ENCODE assay signal across 16 cellular contexts in the genomic region with DNA sequence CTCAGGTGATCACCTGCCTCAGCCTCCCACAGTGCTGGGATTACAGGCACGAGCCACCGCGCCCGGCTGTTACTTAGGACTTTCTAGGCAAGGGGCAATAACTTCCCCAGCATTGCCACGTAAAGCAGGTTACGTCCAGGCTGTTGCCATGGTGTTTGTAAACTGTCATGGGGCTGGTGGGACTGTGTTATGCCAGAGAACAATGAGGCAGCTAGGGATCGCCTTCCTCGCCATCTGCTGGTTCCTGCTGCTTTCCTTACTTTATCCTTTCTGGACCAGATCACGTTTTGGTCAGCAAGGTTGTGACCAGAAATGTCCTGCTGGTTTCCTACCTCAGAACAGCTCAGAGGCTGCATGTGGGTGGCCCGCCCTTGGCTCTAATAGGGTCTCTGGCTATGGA. TPM values are rescaled to one million over a fixed set of nuclear protein-coding genes. Genes with fewer than 3 reads are reported as not detected.
DNase-seq lines count a peak whose midpoint lies in the region; ATAC-seq and TF ChIP-seq lines count a peak whose summit lies in the region.
"Had no signal": no experiment of that assay in that cellular context is flagged by ENCODE, and none has a peak within 500 bp of the region (broad histone marks: within the 10 kb centered on the region; RNA-seq: fewer than 3 reads in every experiment).

No MANE protein-coding gene starts in this region.

- peaks cover 16% of the 10 kb centered on the region for H3K27me3 ChIP-seq in SK-N-SH (ENCODE audit: insufficient read depth)

- H3K9me2 ChIP-seq in SK-N-SH: no peaks in the 10 kb centered on the region

- no peaks in the 10 kb centered on the region for H3K36me3 ChIP-seq in SK-N-SH (replicated peaks in 1 of 2; ENCODE audit: control insufficient read depth in 1 of 2, insufficient read depth in 2 of 2, low read length in 1 of 2)

- no peak for TF ChIP-seq CTCF in SK-N-SH (IDR thresholded peaks at IDR 0.05)

- H2AFZ ChIP-seq in SK-N-SH (ENCODE audit: low read depth): no peak overlapping the region

- H3F3A ChIP-seq in SK-N-SH (replicated peaks; ENCODE audit: insufficient read depth): no peaks in the 10 kb centered on the region

- H4K20me1 ChIP-seq in SK-N-SH (ENCODE audit: insufficient read depth): no peaks in the 10 kb centered on the region

- H3K4me3 ChIP-seq in SK-N-SH (ENCODE audit: low read depth in 2 of 2, low read length in 1 of 2): no peak overlapping the region
- H3K4me3 ChIP-seq: A549 had no signal

- POLR2A ChIA-PET in SK-N-SH (lab: Yijun Ruan, JAX): no interaction called here

- ATAC-seq in SK-N-SH treated with all-trans-retinoic acid at 6 μM for 48 hours: no peak
- no peak for ATAC-seq in GM18520 (IDR thresholded peaks at IDR 0.05; ENCODE audit: unreplicated experiment)
- ATAC-seq: A549, HepG2 had no signal

- TF ChIP-seq EP300 in SK-N-SH (IDR thresholded peaks at IDR 0.05; ENCODE audit: borderline replicate concordance in 1 of 2, low read depth in 1 of 2, low read length in 1 of 2): no peak

- peaks cover 0 to 9% of the 10 kb centered on the region in 2 experiments; a peak in 1 of 4 replicates for H3K4me1 ChIP-seq in SK-N-SH (ENCODE audit: control insufficient read depth in 1 of 2, insufficient read depth in 2 of 2, low read depth in 1 of 2, low read length in 1 of 2)
- H3K4me1 ChIP-seq: A549 had no signal

- CTCF ChIA-PET in SK-N-SH (lab: Yijun Ruan, JAX): interaction anchor here (1.1 to 1.5 kb wide), 2 partner anchors 19 to 104 kb away, joined by 3 to 4 read pairs; no protein-coding TSS in a partner anchor

- peaks cover 7% of the 10 kb centered on the region for H3K9me3 ChIP-seq in SK-N-SH

- H3K4me2 ChIP-seq in SK-N-SH: no peak overlapping the region
- H3K4me2 ChIP-seq: A549 had no signal

- H3K79me2 ChIP-seq in SK-N-SH (ENCODE audit: insufficient read depth): no peaks in the 10 kb centered on the region

- WGBS in SK-N-SH (ENCODE audit: low lambda C conversion rate): 70% methylated on average over 10 of the region's 10 CpGs

- no peak overlapping the region for H3K27ac ChIP-seq in SK-N-SH (ENCODE audit: low read depth in 2 of 2, low read length in 1 of 2)
- H3K27ac ChIP-seq: A549 had no signal

- no peak for TF ChIP-seq RAD21 in SK-N-SH (IDR thresholded peaks at IDR 0.05; ENCODE audit: low read length)

- DNase-seq in SK-N-SH: peak; percentile 4
- peak; percentile 18 for DNase-seq in NCI-H2171 (lab: John Stamatoyannopoulos, UW)
- DNase-seq in cerebellum (ENCODE audit: low spot score): peak; percentile 88
- peak; percentile 43 for DNase-seq in retina
- no peak for DNase-seq in NCI-H2107 treated with DMSO at 0.1 percent for 48 hours (lab: John Stamatoyannopoulos, UW; ENCODE audit: unreplicated experiment)
- no peak for DNase-seq in UCSD-AML1 (lab: John Stamatoyannopoulos, UW; ENCODE audit: unreplicated experiment)
- DNase-seq: GF-D8, KG1, MV-4-11, NCI-H187 treated with DMSO at 0.1 percent for 48 hours, SHP77, T-helper 1 cell had no signal

- no peak overlapping the region for H3K9ac ChIP-seq in SK-N-SH

TF ChIP-seq in SK-N-SH, 30 proteins besides CTCF, POLR2A, EP300 and RAD21:
- TF ChIP-seq POLR2AphosphoS5 (IDR thresholded peaks at IDR 0.05; ENCODE audit: low read depth, low read length): no peak
- TF ChIP-seq MXI1 (IDR thresholded peaks at IDR 0.05; ENCODE audit: low read depth, low read length): no peak
- no peak for TF ChIP-seq CHD2 (IDR thresholded peaks at IDR 0.05; ENCODE audit: low read length, partially characterized antibody)
- no peak for TF ChIP-seq MEF2A (IDR thresholded peaks at IDR 0.05; ENCODE audit: borderline replicate concordance, low read depth)
- no peak for TF ChIP-seq YY1 (IDR thresholded peaks at IDR 0.05; ENCODE audit: low read depth)
- TF ChIP-seq NFIC (IDR thresholded peaks at IDR 0.05; ENCODE audit: borderline replicate concordance): no peak
- no peak for TF ChIP-seq SMC3 (IDR thresholded peaks at IDR 0.05; ENCODE audit: low read depth, low read length)

TF ChIP-seq in SK-N-SH treated with all-trans-retinoic acid at 6 μM for 48 hours, 23 proteins besides CTCF, POLR2A, EP300 and RAD21:
- TF ChIP-seq CSDC2 (CRISPR knock-in tag; IDR thresholded peaks at IDR 0.05) (no peak), ZNF70 (CRISPR knock-in tag; IDR thresholded peaks at IDR 0.05) (no peak), ZC3H10 (CRISPR knock-in tag; IDR thresholded peaks at IDR 0.05) (no peak), ZNF565 (CRISPR knock-in tag; conservative IDR thresholded peaks at IDR 0.05; ENCODE audit: low read depth) (no peak), TOX (CRISPR knock-in tag; IDR thresholded peaks at IDR 0.05; ENCODE audit: borderline replicate concordance) (no peak), ARNTL (CRISPR knock-in tag; IDR thresholded peaks at IDR 0.05; ENCODE audit: borderline replicate concordance, low read depth) (no peak), TCF4 (CRISPR knock-in tag; IDR thresholded peaks at IDR 0.05; ENCODE audit: borderline replicate concordance) (no peak), OSR1 (CRISPR knock-in tag; IDR thresholded peaks at IDR 0.05) (no peak)
- TF ChIP-seq, protein P1, sequence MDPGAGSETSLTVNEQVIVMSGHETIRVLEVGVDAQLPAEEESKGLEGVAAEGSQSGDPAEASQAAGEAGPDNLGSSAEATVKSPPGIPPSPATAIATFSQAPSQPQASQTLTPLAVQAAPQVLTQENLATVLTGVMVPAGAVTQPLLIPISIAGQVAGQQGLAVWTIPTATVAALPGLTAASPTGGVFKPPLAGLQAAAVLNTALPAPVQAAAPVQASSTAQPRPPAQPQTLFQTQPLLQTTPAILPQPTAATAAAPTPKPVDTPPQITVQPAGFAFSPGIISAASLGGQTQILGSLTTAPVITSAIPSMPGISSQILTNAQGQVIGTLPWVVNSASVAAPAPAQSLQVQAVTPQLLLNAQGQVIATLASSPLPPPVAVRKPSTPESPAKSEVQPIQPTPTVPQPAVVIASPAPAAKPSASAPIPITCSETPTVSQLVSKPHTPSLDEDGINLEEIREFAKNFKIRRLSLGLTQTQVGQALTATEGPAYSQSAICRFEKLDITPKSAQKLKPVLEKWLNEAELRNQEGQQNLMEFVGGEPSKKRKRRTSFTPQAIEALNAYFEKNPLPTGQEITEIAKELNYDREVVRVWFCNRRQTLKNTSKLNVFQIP (CRISPR knock-in tag; IDR thresholded peaks at IDR 0.05; ENCODE audit: borderline replicate concordance, low read depth): no peak
- TF ChIP-seq, protein P2, sequence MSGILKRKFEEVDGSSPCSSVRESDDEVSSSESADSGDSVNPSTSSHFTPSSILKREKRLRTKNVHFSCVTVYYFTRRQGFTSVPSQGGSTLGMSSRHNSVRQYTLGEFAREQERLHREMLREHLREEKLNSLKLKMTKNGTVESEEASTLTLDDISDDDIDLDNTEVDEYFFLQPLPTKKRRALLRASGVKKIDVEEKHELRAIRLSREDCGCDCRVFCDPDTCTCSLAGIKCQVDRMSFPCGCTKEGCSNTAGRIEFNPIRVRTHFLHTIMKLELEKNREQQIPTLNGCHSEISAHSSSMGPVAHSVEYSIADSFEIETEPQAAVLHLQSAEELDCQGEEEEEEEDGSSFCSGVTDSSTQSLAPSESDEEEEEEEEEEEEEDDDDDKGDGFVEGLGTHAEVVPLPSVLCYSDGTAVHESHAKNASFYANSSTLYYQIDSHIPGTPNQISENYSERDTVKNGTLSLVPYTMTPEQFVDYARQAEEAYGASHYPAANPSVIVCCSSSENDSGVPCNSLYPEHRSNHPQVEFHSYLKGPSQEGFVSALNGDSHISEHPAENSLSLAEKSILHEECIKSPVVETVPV (CRISPR knock-in tag; IDR thresholded peaks at IDR 0.05): no peak
TF ChIP-seq in SK-N-SH treated with all-trans-retinoic acid at 6 μM for 48 hours: peak in this region for 0.

RNA-seq across cellular contexts. Expression of a gene that starts 28.4 kb away (rescaled TPM):
- polyA plus RNA-seq in SK-N-SH (2012; rRNA removed): 18.1 and 32.7 TPM in 2 replicates
- 17.4 and 19.4 TPM in 2 replicates for polyA plus RNA-seq in SK-N-SH (2012; cell fraction: cytosol; rRNA removed)
- polyA plus RNA-seq in SK-N-SH (2012; cell fraction: nucleus; rRNA removed): 76.1 and 100 TPM in 2 replicates
- total RNA-seq in cerebellum: 17.9 TPM

Comparison
In these comparisons a context has a peak if more than half of its experiments do, and no peak if none do; other contexts are left out.
1. DNase-seq: peak in SK-N-SH (single experiment), NCI-H2171 (single experiment), cerebellum (single experiment) and retina (single experiment); none in NCI-H2107 treated with DMSO at 0.1 percent for 48 hours (single experiment) and UCSD-AML1 (single experiment).